34 cellular contexts compared by ENCODE assay signal in the genomic region with DNA sequence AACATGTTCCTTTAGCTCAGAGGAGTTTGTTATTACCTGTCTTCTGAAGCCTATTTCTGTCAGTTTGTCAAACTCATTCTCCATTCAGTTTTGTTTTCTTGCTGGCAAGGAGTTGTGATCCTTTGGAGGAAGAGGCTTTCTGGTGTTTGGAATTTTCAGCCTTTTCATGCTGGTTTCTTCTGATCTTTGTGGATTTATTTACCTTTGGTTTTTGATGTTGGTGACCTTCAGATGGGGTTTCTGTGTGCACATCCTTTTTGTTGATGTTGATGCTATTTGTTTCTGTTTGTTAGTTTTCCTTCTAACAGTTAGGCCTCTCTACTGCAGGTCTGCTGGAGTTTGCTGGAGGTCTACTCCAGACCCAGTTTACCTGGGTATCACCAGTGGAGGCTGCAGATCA.
"Had no signal": no experiment of that assay in that cellular context is flagged by ENCODE, and none has a peak within 500 bp of the region (broad histone marks: within the 10 kb centered on the region; RNA-seq: fewer than 3 reads in every experiment).

No MANE protein-coding gene starts in this region.

- H3K27me3 Mint-ChIP-seq: activated CD4-positive, alpha-beta memory T cell treated with anti-CD3 and anti-CD28 coated beads for 36 hours; activated CD4-positive, alpha-beta T cell treated with anti-CD3 and anti-CD28 coated beads for 36 hours; activated CD4-positive, alpha-beta T cell treated with anti-CD3 and anti-CD28 coated beads, Interleukin-2, amount 10 ng/mL, durations not matched to agents 24 days and 14 days; activated CD8-positive, alpha-beta memory T cell treated with anti-CD3 and anti-CD28 coated beads, Interleukin-2, amount 10 ng/mL, durations not matched to agents 7 days and 5 days; activated naive CD4-positive, alpha-beta T cell treated with anti-CD3 and anti-CD28 coated beads, Interleukin-2, amount 50 U/mL, for 24 hours; central memory CD8-positive, alpha-beta T cell; dendritic cell treated with granulocyte-macrophage colony-stimulating factor and Interleukin-4, amounts not matched to agents 40 ng/mL and 50 ng/mL, for 4 days; T-helper 17 cell had no signal

- H3K36me3 Mint-ChIP-seq: activated naive CD4-positive, alpha-beta T cell treated with anti-CD3 and anti-CD28 coated beads, Interleukin-2, amount 50 U/mL, for 24 hours; activated naive CD8-positive, alpha-beta T cell treated with anti-CD3 and anti-CD28 coated beads for 36 hours had no signal

- H3K27ac ChIP-seq: adrenal gland, brain microvascular endothelial cell, coronary artery, dorsolateral prefrontal cortex, WERI-Rb-1 had no signal

- H3K4me1 Mint-ChIP-seq: activated CD4-positive, alpha-beta T cell treated with anti-CD3 and anti-CD28 coated beads for 36 hours; activated CD4-positive, alpha-beta T cell treated with anti-CD3 and anti-CD28 coated beads, Interleukin-2, amount 10 ng/mL, durations not matched to agents 24 days and 14 days; activated CD8-positive, alpha-beta memory T cell treated with anti-CD3 and anti-CD28 coated beads, Interleukin-2, amount 10 ng/mL, durations not matched to agents 7 days and 5 days; activated naive CD4-positive, alpha-beta T cell treated with anti-CD3 and anti-CD28 coated beads, Interleukin-2, amount 50 U/mL, for 24 hours; activated naive CD8-positive, alpha-beta T cell treated with anti-CD3 and anti-CD28 coated beads for 36 hours; activated naive CD8-positive, alpha-beta T cell treated with anti-CD3 and anti-CD28 coated beads, Interleukin-2, amount 50 U/mL, for 24 hours; central memory CD8-positive, alpha-beta T cell; T-helper 17 cell had no signal

- H3K27ac Mint-ChIP-seq: activated CD4-positive, alpha-beta memory T cell treated with anti-CD3 and anti-CD28 coated beads for 36 hours; activated CD4-positive, alpha-beta T cell treated with anti-CD3 and anti-CD28 coated beads for 36 hours; activated CD4-positive, alpha-beta T cell treated with anti-CD3 and anti-CD28 coated beads, Interleukin-2, amount 10 ng/mL, durations not matched to agents 24 days and 14 days; activated CD8-positive, alpha-beta memory T cell treated with anti-CD3 and anti-CD28 coated beads, Interleukin-2, amount 10 ng/mL, durations not matched to agents 7 days and 5 days; activated CD8-positive, alpha-beta T cell treated with anti-CD3 and anti-CD28 coated beads, Interleukin-2, amount 10 ng/mL, durations not matched to agents 7 days and 5 days; activated naive CD4-positive, alpha-beta T cell treated with anti-CD3 and anti-CD28 coated beads for 36 hours; activated naive CD4-positive, alpha-beta T cell treated with anti-CD3 and anti-CD28 coated beads, Interleukin-2, amount 50 U/mL, for 24 hours; activated naive CD8-positive, alpha-beta T cell treated with anti-CD3 and anti-CD28 coated beads for 36 hours; activated naive CD8-positive, alpha-beta T cell treated with anti-CD3 and anti-CD28 coated beads, Interleukin-2, amount 50 U/mL, for 24 hours; activated T-helper 1 cell treated with anti-CD3 and anti-CD28 coated beads, Interleukin-12 subunit alpha, Interleukin-12 subunit beta, Interleukin-2, Interleukin-4 antibody, amounts not matched to agents 30 ng/mL and 10 ng/mL and 1 ng/mL, durations not matched to agents 14 hours and 24 hours and 36 hours; activated T-helper 2 cell treated with anti-CD3 and anti-CD28 coated beads, Interferon-gamma antibody, Interleukin-2, Interleukin-4, amounts not matched to agents 10 μg/mL and 5 μg/mL and 100 μg/mL, durations not matched to agents 14 hours and 24 hours and 36 hours; dendritic cell treated with granulocyte-macrophage colony-stimulating factor and Interleukin-4, amounts not matched to agents 40 ng/mL and 50 ng/mL, for 4 days; T-helper 17 cell; T-helper 2 cell treated with Interferon-gamma antibody and Interleukin-4, amounts not matched to agents 5 μg/mL and 100 μg/mL, for 36 hours had no signal

- ATAC-seq: activated CD4-positive, alpha-beta T cell treated with anti-CD3 and anti-CD28 coated beads for 36 hours; activated CD8-positive, alpha-beta memory T cell treated with anti-CD3 and anti-CD28 coated beads, Interleukin-2, amount 10 ng/mL, durations not matched to agents 7 days and 5 days; activated CD8-positive, alpha-beta T cell treated with anti-CD3 and anti-CD28 coated beads, Interleukin-2, amount 10 ng/mL, durations not matched to agents 7 days and 5 days; activated naive CD8-positive, alpha-beta T cell treated with anti-CD3 and anti-CD28 coated beads, Interleukin-2, amount 50 U/mL, for 24 hours; esophagus mucosa; T-helper 17 cell had no signal

- H3K27me3 ChIP-seq: adrenal gland, brain microvascular endothelial cell, dorsolateral prefrontal cortex had no signal

- H3K4me3 Mint-ChIP-seq: activated CD4-positive, alpha-beta memory T cell treated with anti-CD3 and anti-CD28 coated beads for 36 hours; activated CD4-positive, alpha-beta T cell treated with anti-CD3 and anti-CD28 coated beads for 36 hours; activated CD4-positive, alpha-beta T cell treated with anti-CD3 and anti-CD28 coated beads, Interleukin-2, amount 10 ng/mL, durations not matched to agents 24 days and 14 days; activated CD8-positive, alpha-beta memory T cell treated with anti-CD3 and anti-CD28 coated beads, Interleukin-2, amount 10 ng/mL, durations not matched to agents 7 days and 5 days; activated CD8-positive, alpha-beta T cell treated with anti-CD3 and anti-CD28 coated beads, Interleukin-2, amount 10 ng/mL, durations not matched to agents 7 days and 5 days; activated naive CD4-positive, alpha-beta T cell treated with anti-CD3 and anti-CD28 coated beads for 36 hours; activated naive CD4-positive, alpha-beta T cell treated with anti-CD3 and anti-CD28 coated beads, Interleukin-2, amount 50 U/mL, for 24 hours; activated naive CD8-positive, alpha-beta T cell treated with anti-CD3 and anti-CD28 coated beads for 36 hours; activated naive CD8-positive, alpha-beta T cell treated with anti-CD3 and anti-CD28 coated beads, Interleukin-2, amount 50 U/mL, for 24 hours; activated T-helper 1 cell treated with anti-CD3 and anti-CD28 coated beads, Interleukin-12 subunit alpha, Interleukin-12 subunit beta, Interleukin-2, Interleukin-4 antibody, amounts not matched to agents 30 ng/mL and 10 ng/mL and 1 ng/mL, durations not matched to agents 14 hours and 24 hours and 36 hours; central memory CD8-positive, alpha-beta T cell; dendritic cell treated with granulocyte-macrophage colony-stimulating factor and Interleukin-4, amounts not matched to agents 40 ng/mL and 50 ng/mL, for 4 days; endodermal cell; T-helper 17 cell; T-helper 2 cell treated with Interferon-gamma antibody and Interleukin-4, amounts not matched to agents 5 μg/mL and 100 μg/mL, for 36 hours had no signal

- DNase-seq: activated CD4-positive, alpha-beta memory T cell treated with anti-CD3 and anti-CD28 coated beads for 36 hours; activated CD4-positive, alpha-beta T cell treated with anti-CD3 and anti-CD28 coated beads for 36 hours; activated CD4-positive, alpha-beta T cell treated with anti-CD3 and anti-CD28 coated beads, Interleukin-2, amount 10 ng/mL, durations not matched to agents 24 days and 14 days; activated CD4-positive, CD25-positive, alpha-beta regulatory T cell; activated CD4-positive, CD25-positive, alpha-beta regulatory T cell treated with anti-CD3 and anti-CD28 coated beads, Interleukin-2, amount 50 U/mL, for 72 hours; activated CD8-positive, alpha-beta memory T cell treated with anti-CD3 and anti-CD28 coated beads, Interleukin-2, amount 10 ng/mL, durations not matched to agents 7 days and 5 days; activated CD8-positive, alpha-beta memory T cell treated with anti-CD3 and anti-CD28 coated beads, Interleukin-2, amount 50 U/mL, for 4 hours; activated CD8-positive, alpha-beta T cell treated with anti-CD3 and anti-CD28 coated beads, Interleukin-2, amount 10 ng/mL, durations not matched to agents 7 days and 5 days; activated effector memory CD4-positive, alpha-beta T cell treated with anti-CD3 and anti-CD28 coated beads, Interleukin-2, amount 50 U/mL, for 16 hours; activated naive CD4-positive, alpha-beta T cell treated with anti-CD3 and anti-CD28 coated beads for 36 hours; activated naive CD8-positive, alpha-beta T cell treated with anti-CD3 and anti-CD28 coated beads for 36 hours; activated naive CD8-positive, alpha-beta T cell treated with anti-CD3 and anti-CD28 coated beads, Interleukin-2, amount 50 U/mL, for 24 hours; activated T-cell treated with anti-CD3 and anti-CD28 coated beads, Interleukin-2, amount 50 U/mL, for 1 hour; activated T-cell treated with anti-CD3 and anti-CD28 coated beads, Interleukin-2, amount 50 U/mL, for 48 hours; adrenal gland; amygdala; brain microvascular endothelial cell; dorsolateral prefrontal cortex; effector memory CD4-positive, alpha-beta T cell; endodermal cell; foreskin fibroblast; head of caudate nucleus; T-helper 1 cell; T-helper 17 cell; T1000; WERI-Rb-1 had no signal

- H3K36me3 ChIP-seq: adrenal gland, brain microvascular endothelial cell, WERI-Rb-1 had no signal

- H3K9me3 ChIP-seq: adrenal gland had no signal

- H3K4me1 ChIP-seq: adrenal gland had no signal

- H3K4me3 ChIP-seq: adrenal gland, coronary artery, dorsolateral prefrontal cortex had no signal
